ENCODE assay signal across 24 cellular contexts in genomic region chr7:151320263-151320845, GRCh38.
"Had no signal": no experiment of that assay in that cellular context is flagged by ENCODE, and none has a peak within 500 bp of the region (broad histone marks: within the 10 kb centered on the region; RNA-seq: fewer than 3 reads in every experiment).

No MANE protein-coding gene starts in this region.

- DNase-seq: activated CD4-positive, alpha-beta T cell treated with anti-CD3 and anti-CD28 coated beads, Interleukin-2, amount 10 ng/mL, durations not matched to agents 24 days and 14 days; activated CD4-positive, alpha-beta T cell treated with anti-CD3 and anti-CD28 coated beads, Interleukin-2, amount 50 U/mL, for 4 hours; activated CD8-positive, alpha-beta T cell treated with anti-CD3 and anti-CD28 coated beads for 36 hours; activated effector memory CD4-positive, alpha-beta T cell treated with anti-CD3 and anti-CD28 coated beads, Interleukin-2, amount 50 U/mL, for 16 hours; activated naive CD4-positive, alpha-beta T cell; activated naive CD4-positive, alpha-beta T cell treated with anti-CD3 and anti-CD28 coated beads, Interleukin-2, amount 50 U/mL, for 16 hours; activated naive CD8-positive, alpha-beta T cell treated with anti-CD3 and anti-CD28 coated beads for 36 hours; activated T-cell treated with anti-CD3 and anti-CD28 coated beads, Interleukin-2, amount 50 U/mL, for 1 hour; activated T-cell treated with anti-CD3 and anti-CD28 coated beads, Interleukin-2, amount 50 U/mL, for 72 hours; amniotic stem cell; Kasumi-1; KG1; MG63; NCI-H1048; NCI-H1105 treated with DMSO at 0.1 percent for 48 hours; NCI-H1436; NCI-H1694; NCI-H1930; NCI-H345; NCI-H524 treated with DMSO at 0.1 percent for 48 hours; SHP77; SJCRH30 had no signal

- ATAC-seq: activated CD8-positive, alpha-beta T cell treated with anti-CD3 and anti-CD28 coated beads for 36 hours; activated T-cell treated with anti-CD3 and anti-CD28 coated beads, Interleukin-2, amount 50 U/mL, for 72 hours; activated T-helper 17 cell treated with anti-CD3 and anti-CD28 coated beads, Interleukin-2, amount 50 U/mL, for 72 hours; Panc1 had no signal
